Comparison of ENCODE assay signal across 10 cellular contexts in genomic region chrX:119638725-119639471, GRCh38. TPM values are rescaled to one million over a fixed set of nuclear protein-coding genes. Genes with fewer than 3 reads are reported as not detected.
A peak's percentile ranks its signal among the peaks of the same experiment; 100 is the strongest.
DNase-seq lines count a peak whose midpoint lies in the region; ATAC-seq, FAIRE-seq and TF ChIP-seq lines count a peak whose summit lies in the region.
"Had no signal": no experiment of that assay in that cellular context is flagged by ENCODE, and none has a peak within 500 bp of the region (broad histone marks: within the 10 kb centered on the region; RNA-seq: fewer than 3 reads in every experiment).

No MANE protein-coding gene starts in this region.

- no peak overlapping the region for H2AFZ ChIP-seq in OCI-LY1 (ENCODE audit: low read length)

- peak; percentile 85 for ATAC-seq in HG02885 (IDR thresholded peaks at IDR 0.05; ENCODE audit: poor library complexity, unreplicated experiment)

- no peaks in the 10 kb centered on the region for H3K27me3 Mint-ChIP-seq in activated naive CD4-positive, alpha-beta T cell treated with anti-CD3 and anti-CD28 coated beads, Interleukin-2, amount 50 U/mL, for 24 hours

- peaks cover 5% of the 10 kb centered on the region for H3K36me3 Mint-ChIP-seq in activated naive CD4-positive, alpha-beta T cell treated with anti-CD3 and anti-CD28 coated beads, Interleukin-2, amount 50 U/mL, for 24 hours

- no peaks in the 10 kb centered on the region for H3F3A ChIP-seq in OCI-LY1 (ENCODE audit: insufficient read depth, low read length)

- no peak overlapping the region for H3K4me2 ChIP-seq in OCI-LY1 (ENCODE audit: low read length)

- H3K9me3 ChIP-seq in OCI-LY1 (ENCODE audit: low read length) = no peaks in the 10 kb centered on the region

- H3K36me3 ChIP-seq in OCI-LY1 (ENCODE audit: insufficient read depth, low read length) (peaks cover 66% of the 10 kb centered on the region), H7 (replicated peaks; ENCODE audit: control insufficient read depth, insufficient read depth, low read length) (no peaks in the 10 kb centered on the region)

- no peak for TF ChIP-seq CTCF in OCI-LY1 (IDR thresholded peaks at IDR 0.05; ENCODE audit: low read length)

- H3K4me1 Mint-ChIP-seq in activated naive CD4-positive, alpha-beta T cell treated with anti-CD3 and anti-CD28 coated beads, Interleukin-2, amount 50 U/mL, for 24 hours = peaks cover 20% of the 10 kb centered on the region

- no peak overlapping the region for H3K9ac ChIP-seq in OCI-LY1 (ENCODE audit: low read length)

- H3K27ac ChIP-seq in OCI-LY1 (ENCODE audit: low read depth, low read length, poor library complexity, severe bottlenecking) = peak overlapping the region; percentile 87

- DNase-seq in activated naive CD4-positive, alpha-beta T cell (lab: John Stamatoyannopoulos, UW) = no peak
- DNase-seq in urothelium cell line (ENCODE audit: low spot score) = no peak
- no peak for DNase-seq in nucleus accumbens (lab: John Stamatoyannopoulos, UW)
- DNase-seq in NCI-H1048 (lab: John Stamatoyannopoulos, UW) = no peak
- DNase-seq in H7 = no peak
- DNase-seq: islet precursor cell, T-helper 2 cell had no signal

- H3K4me3 ChIP-seq in OCI-LY1 (ENCODE audit: low read depth, low read length, poor library complexity, severe bottlenecking) (no peak overlapping the region), H7 (ENCODE audit: insufficient read depth, low read depth, low read length) (no peak overlapping the region)

- no peaks in the 10 kb centered on the region for H3K9me2 ChIP-seq in OCI-LY1 (ENCODE audit: low read depth, low read length)

- H3K4me1 ChIP-seq in OCI-LY1 (ENCODE audit: insufficient read depth, low read length, severe bottlenecking) = peaks cover 36% of the 10 kb centered on the region

- no peak overlapping the region for H3K4me3 Mint-ChIP-seq in activated naive CD4-positive, alpha-beta T cell treated with anti-CD3 and anti-CD28 coated beads, Interleukin-2, amount 50 U/mL, for 24 hours

- no peaks in the 10 kb centered on the region for H3K27me3 ChIP-seq in OCI-LY1 (ENCODE audit: insufficient read depth, low read length)
- no peaks in the 10 kb centered on the region for H3K27me3 ChIP-seq in H7 (ENCODE audit: control insufficient read depth, insufficient read depth, low read length)

- peak overlapping the region; percentile 51 for H3K27ac Mint-ChIP-seq in activated naive CD4-positive, alpha-beta T cell treated with anti-CD3 and anti-CD28 coated beads, Interleukin-2, amount 50 U/mL, for 24 hours

- H3K79me2 ChIP-seq in OCI-LY1 (ENCODE audit: insufficient read depth, low read length) = no peaks in the 10 kb centered on the region

- H4K20me1 ChIP-seq in OCI-LY1 (ENCODE audit: insufficient read depth, low read length) = no peaks in the 10 kb centered on the region

- FAIRE-seq in urothelium cell line (lab: Jason Lieb, UNC) = no peak

- no peaks in the 10 kb centered on the region for H3K9me3 Mint-ChIP-seq in activated naive CD4-positive, alpha-beta T cell treated with anti-CD3 and anti-CD28 coated beads, Interleukin-2, amount 50 U/mL, for 24 hours

RNA-seq across cellular contexts. Expression of gene NKRF, which starts 32.7 kb away (rescaled TPM):
- 6.2 and 9.9 TPM in 2 replicates for total RNA-seq in H7 (2014; rRNA removed; shearing (Covaris generic))

RNA-seq across cellular contexts. Expression of gene SEPTIN6, which starts 54.1 kb away (rescaled TPM):
- 26.9 and 41.7 TPM in 2 replicates for total RNA-seq in H7 (2014; rRNA removed; shearing (Covaris generic))
